ENCODE assay signal across 6 cellular contexts in the genomic region with DNA sequence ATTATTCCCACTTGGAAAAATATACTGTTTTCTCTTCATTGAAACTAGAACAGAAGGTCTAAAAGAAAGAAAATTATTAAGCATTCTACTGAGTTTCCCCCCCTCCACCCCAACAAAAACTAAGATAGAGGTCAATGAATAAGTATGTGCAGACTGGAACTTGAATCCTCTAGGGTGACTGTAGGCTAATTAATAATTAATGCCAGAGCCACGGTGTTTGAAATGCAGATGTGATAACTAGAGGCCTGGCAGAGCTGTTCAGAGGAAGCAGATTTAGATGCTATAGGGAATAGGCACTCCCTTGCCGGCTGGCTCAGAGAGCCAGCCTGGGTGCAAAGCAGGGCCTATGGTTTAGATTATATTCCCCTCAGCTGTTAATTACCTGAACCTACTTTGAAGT. TPM values are rescaled to one million over a fixed set of nuclear protein-coding genes. Genes with fewer than 3 reads are reported as not detected.
"Had no signal": no experiment of that assay in that cellular context is flagged by ENCODE, and none has a peak within 500 bp of the region (broad histone marks: within the 10 kb centered on the region; RNA-seq: fewer than 3 reads in every experiment).

No MANE protein-coding gene starts in this region.

- H3K9me3 Mint-ChIP-seq: GM23338 had no signal

- DNase-seq: H9, HCEC 1CT, IMR-90 had no signal

- ATAC-seq: GM23338, K562 had no signal

- H3K27ac Mint-ChIP-seq: GM23338, H9 had no signal

- H3K4me3 Mint-ChIP-seq: GM23338, H9 had no signal

RNA-seq across cellular contexts. Expression of a gene that starts 12.2 kb away (rescaled TPM):
- total RNA-seq: HT-29, IMR-90, K562 had no signal
- polyA plus RNA-seq: IMR-90, K562 had no signal
